1 cellular context compared by ENCODE assay signal in genomic region chr7:22301790-22302189, GRCh38.
A peak's percentile ranks its signal among the peaks of the same experiment; 100 is the strongest.
TF ChIP-seq lines count a peak whose summit lies in the region.

No MANE protein-coding gene starts in this region.

TF ChIP-seq in K562, 482 proteins besides CTCF, POLR2A, EP300 and RAD21 (continued from another document):
- no peak for TF ChIP-seq ETS1 (conservative IDR thresholded peaks at IDR 0.05; ENCODE audit: control insufficient read depth, low read depth, low read length)
- TF ChIP-seq ZNF696 (CRISPR knock-in tag; conservative IDR thresholded peaks at IDR 0.05): no peak
- TF ChIP-seq PHB2 (IDR thresholded peaks at IDR 0.05; ENCODE audit: low read depth): no peak
- peak; percentile 90 for TF ChIP-seq HES1 (IDR thresholded peaks at IDR 0.05; ENCODE audit: low read depth)
- no peak for TF ChIP-seq MAFK (IDR thresholded peaks at IDR 0.05; ENCODE audit: low read length)
- 0 out of 4 replicates have a peak, but pooled peaks of 1 of the 2 experiments have one; percentile 27 for TF ChIP-seq RCOR1 (IDR thresholded peaks at IDR 0.05; ENCODE audit: borderline replicate concordance in 1 of 2, low read depth in 2 of 2, low read length in 2 of 2)
- TF ChIP-seq TCF3 (CRISPR knock-in tag; IDR thresholded peaks at IDR 0.05): peak; percentile 50; the same call in 1 of the 2 replicates
- TF ChIP-seq HDAC3 (IDR thresholded peaks at IDR 0.05; ENCODE audit: borderline replicate concordance, partially characterized antibody): peak; percentile 28
- no peak for TF ChIP-seq RBM22 (IDR thresholded peaks at IDR 0.05; ENCODE audit: low read depth, low read length, poor library complexity, severe bottlenecking)
- no peak for TF ChIP-seq ELF2 (CRISPR knock-in tag; IDR thresholded peaks at IDR 0.05)
- 0 out of 4 replicates have a peak, but pooled peaks of 1 of the 2 experiments have one; percentile 11 for TF ChIP-seq ZNF639 (CRISPR knock-in tag; conservative IDR thresholded peaks at IDR 0.05 in 1 of 2, IDR thresholded peaks at IDR 0.05 in 1 of 2)
- TF ChIP-seq GABPB2 (CRISPR knock-in tag; conservative IDR thresholded peaks at IDR 0.05): no peak
- TF ChIP-seq JUND (IDR thresholded peaks at IDR 0.05; ENCODE audit: borderline replicate concordance, low read depth, low read length): peak; percentile 22; the same call in 1 of the 2 replicates
- peak; percentile 15; the same call in 1 of the 3 replicates for TF ChIP-seq JUND (tag; IDR thresholded peaks at IDR 0.05; ENCODE audit: borderline replicate concordance, low read depth, low read length)
- TF ChIP-seq ATF7 (IDR thresholded peaks at IDR 0.05): peak; percentile 61; the same call in 1 of the 2 replicates
- TF ChIP-seq HMBOX1 (IDR thresholded peaks at IDR 0.05): peak; percentile 67; the same call in 1 of the 2 replicates
- no peak for TF ChIP-seq ATF4 (CRISPR knock-in tag; IDR thresholded peaks at IDR 0.05)
- TF ChIP-seq SMAD1 (IDR thresholded peaks at IDR 0.05; ENCODE audit: low read depth, low read length, partially characterized antibody): no peak
- TF ChIP-seq CBFA2T3 (IDR thresholded peaks at IDR 0.05): peak; percentile 70
- no peak for TF ChIP-seq FOXJ2 (tag; IDR thresholded peaks at IDR 0.05)
- TF ChIP-seq TBP (optimal IDR thresholded peaks at IDR 0.05; ENCODE audit: low read depth, low read length): peak; percentile 25
- TF ChIP-seq ZNF354B (CRISPR knock-in tag; IDR thresholded peaks at IDR 0.05): no peak
- no peak for TF ChIP-seq ZNF644 (tag; IDR thresholded peaks at IDR 0.05; ENCODE audit: low read depth)
- TF ChIP-seq TEAD4 (IDR thresholded peaks at IDR 0.05; ENCODE audit: low read length): peak; percentile 63
- no peak for TF ChIP-seq TEAD4 (CRISPR knock-in tag; IDR thresholded peaks at IDR 0.05; ENCODE audit: borderline replicate concordance)
- peak; percentile 48 for TF ChIP-seq DPF2 (IDR thresholded peaks at IDR 0.05)
- TF ChIP-seq RBM17 (IDR thresholded peaks at IDR 0.05; ENCODE audit: borderline replicate concordance, low read depth, low read length): no peak
- peak; percentile 50; the same call in 1 of the 2 replicates for TF ChIP-seq NCOR1 (IDR thresholded peaks at IDR 0.05)
- TF ChIP-seq STAT5A (IDR thresholded peaks at IDR 0.05; ENCODE audit: borderline replicate concordance, low read length): 0 out of 2 replicates have a peak, but pooled peaks have one; percentile 34
- TF ChIP-seq NFIC (IDR thresholded peaks at IDR 0.05): no peak
- TF ChIP-seq NCOA2 (IDR thresholded peaks at IDR 0.05; ENCODE audit: partially characterized antibody in 2 of 2): no peak
- TF ChIP-seq ZNF3 (CRISPR knock-in tag; IDR thresholded peaks at IDR 0.05): no peak
- TF ChIP-seq PHTF2 (CRISPR knock-in tag; IDR thresholded peaks at IDR 0.05): no peak
- TF ChIP-seq GATA2 (CRISPR knock-in tag; IDR thresholded peaks at IDR 0.05): peak; percentile 34; the same call in 1 of the 2 replicates
- TF ChIP-seq TAL1 (IDR thresholded peaks at IDR 0.05): peak; percentile 47; the same call in 1 of the 2 replicates
- no peak for TF ChIP-seq KAT8 (IDR thresholded peaks at IDR 0.05; ENCODE audit: low read depth)
- TF ChIP-seq SRSF7 (optimal IDR thresholded peaks at IDR 0.05; ENCODE audit: low read depth, low read length): no peak
- peak; percentile 62 for TF ChIP-seq ARID1B (IDR thresholded peaks at IDR 0.05)
- TF ChIP-seq ZMIZ1 (IDR thresholded peaks at IDR 0.05; ENCODE audit: low read depth in 2 of 2, low read length in 2 of 2): no peak
- TF ChIP-seq SIX5 (IDR thresholded peaks at IDR 0.05; ENCODE audit: borderline replicate concordance in 1 of 2, insufficient read depth in 1 of 2, low read depth in 1 of 2, low read length in 2 of 2): no peak
- TF ChIP-seq NCOA6 (IDR thresholded peaks at IDR 0.05): no peak
- no peak for TF ChIP-seq TSC22D4 (tag; IDR thresholded peaks at IDR 0.05)
- TF ChIP-seq RBFOX2 (IDR thresholded peaks at IDR 0.05; ENCODE audit: low read depth, low read length): peak; percentile 26; the same call in 1 of the 2 replicates
- 0 out of 2 replicates have a peak, but pooled peaks have one; percentile 32 for TF ChIP-seq ZNF175 (CRISPR knock-in tag; IDR thresholded peaks at IDR 0.05; ENCODE audit: low read depth)
- peak; percentile 85 for TF ChIP-seq BHLHE40 (IDR thresholded peaks at IDR 0.05; ENCODE audit: low read length)
- TF ChIP-seq SMARCA4 (IDR thresholded peaks at IDR 0.05): peak; percentile 54; the same call in 1 of the 2 replicates
- peak; percentile 56; the same call in 1 of the 2 replicates for TF ChIP-seq ZEB2 (IDR thresholded peaks at IDR 0.05)
- TF ChIP-seq ZFX (CRISPR knock-in tag; IDR thresholded peaks at IDR 0.05): peak; percentile 56
- TF ChIP-seq ZNF449 (CRISPR knock-in tag; IDR thresholded peaks at IDR 0.05): no peak
- TF ChIP-seq SOX6 (IDR thresholded peaks at IDR 0.05): peak; percentile 52; the same call in 1 of the 2 replicates
- no peak for TF ChIP-seq ZNF79 (CRISPR knock-in tag; IDR thresholded peaks at IDR 0.05; ENCODE audit: low read depth)
- no peak for TF ChIP-seq ZNF174 (CRISPR knock-in tag; IDR thresholded peaks at IDR 0.05)
- TF ChIP-seq SMAD4 (CRISPR knock-in tag; conservative IDR thresholded peaks at IDR 0.05): 0 out of 2 replicates have a peak, but pooled peaks have one; percentile 4
- TF ChIP-seq FUS (optimal IDR thresholded peaks at IDR 0.05; ENCODE audit: low read depth, low read length): no peak
- peak; percentile 46; the same call in 1 of the 2 replicates for TF ChIP-seq SUPT5H (IDR thresholded peaks at IDR 0.05)
- no peak for TF ChIP-seq ATF1 (CRISPR knock-in tag; IDR thresholded peaks at IDR 0.05)
- TF ChIP-seq ATF1 (tag; IDR thresholded peaks at IDR 0.05): 0 out of 2 replicates have a peak, but pooled peaks have one; percentile 37
- TF ChIP-seq POLR2B (IDR thresholded peaks at IDR 0.05; ENCODE audit: low read depth, partially characterized antibody): peak; percentile 48
- TF ChIP-seq CREM (IDR thresholded peaks at IDR 0.05; ENCODE audit: low read depth): peak; percentile 52; the same call in 1 of the 2 replicates
- no peak for TF ChIP-seq CCNT2 (IDR thresholded peaks at IDR 0.05; ENCODE audit: borderline replicate concordance, extremely low read depth, insufficient read length, low read depth, low read length)
- no peak for TF ChIP-seq CEBPG (CRISPR knock-in tag; IDR thresholded peaks at IDR 0.05)
- TF ChIP-seq CEBPG (tag; conservative IDR thresholded peaks at IDR 0.05 in 1 of 2, IDR thresholded peaks at IDR 0.05 in 1 of 2): no peak
- TF ChIP-seq CBFA2T2 (conservative IDR thresholded peaks at IDR 0.05): peak; percentile 47; the same call in 1 of the 2 replicates
- peak; percentile 56; the same call in 1 of the 2 replicates for TF ChIP-seq ZNF395 (CRISPR knock-in tag; IDR thresholded peaks at IDR 0.05)
